ENCODE assay signal across 17 cellular contexts in the genomic region with DNA sequence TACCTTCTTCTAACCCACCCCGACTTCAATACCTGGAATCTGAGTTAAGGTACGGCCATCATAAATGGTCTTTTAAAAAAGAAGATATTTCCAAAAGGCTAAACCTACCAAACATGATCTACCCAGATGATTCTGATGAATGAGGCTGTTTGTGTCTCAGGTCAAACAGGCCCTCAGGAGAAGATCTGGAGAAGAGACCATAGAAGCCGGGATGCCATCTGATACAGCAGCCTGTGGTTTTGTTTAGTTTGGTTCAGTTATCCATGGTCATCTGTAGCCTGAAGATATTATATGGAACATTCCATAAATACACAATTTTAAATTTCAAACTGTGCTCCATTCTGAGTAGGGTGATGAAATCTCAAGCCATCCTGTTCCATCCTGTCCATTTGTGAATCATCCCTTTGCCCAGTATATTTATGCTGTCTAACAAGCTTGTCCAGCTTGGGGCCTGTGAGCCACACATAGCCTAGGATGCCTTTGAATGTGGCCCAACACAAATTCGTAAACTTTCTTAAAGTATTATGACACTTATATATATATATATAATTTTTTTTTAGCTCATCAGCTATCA. TPM values are rescaled to one million over a fixed set of nuclear protein-coding genes. Genes with fewer than 3 reads are reported as not detected.
DNase-seq lines count a peak whose midpoint lies in the region; ATAC-seq and TF ChIP-seq lines count a peak whose summit lies in the region.
"Had no signal": no experiment of that assay in that cellular context is flagged by ENCODE, and none has a peak within 500 bp of the region (broad histone marks: within the 10 kb centered on the region; RNA-seq: fewer than 3 reads in every experiment).

No MANE protein-coding gene starts in this region.

- POLR2A ChIA-PET in CD8-positive, alpha-beta T cell (lab: Charles Lee) = no interaction called here

- DNase-seq in EL (peak; percentile 70), RKO (ENCODE audit: low spot score) (peak; percentile 46), epidermal melanocyte (ENCODE audit: insufficient read length, low spot score) (peak; percentile 23), osteoblast (ENCODE audit: insufficient read length, low spot score, missing footprints) (no peak), upper lobe of right lung (no peak), SHP77 (lab: John Stamatoyannopoulos, UW) (no peak), caudate nucleus (lab: John Stamatoyannopoulos, UW) (no peak)
- DNase-seq in CD8-positive, alpha-beta T cell = no peak
- DNase-seq: activated CD4-positive, alpha-beta T cell treated with anti-CD3 and anti-CD28 coated beads, Interleukin-2, amount 50 U/mL, for 48 hours; AML-193; colonic mucosa; NCI-H1105; stimulated activated naive CD8-positive, alpha-beta T cell treated with anti-CD3 and anti-CD28 coated beads, Interleukin-15, amount 100 ng/mL, for 72 hours had no signal

- no peak overlapping the region for H3K4me3 Mint-ChIP-seq in CD8-positive, alpha-beta T cell
- H3K4me3 Mint-ChIP-seq: activated T-helper 1 cell treated with anti-CD3 and anti-CD28 coated beads, Interleukin-12 subunit alpha, Interleukin-12 subunit beta, Interleukin-2, Interleukin-4 antibody, amounts not matched to agents 30 ng/mL and 10 ng/mL and 1 ng/mL, durations not matched to agents 14 hours and 24 hours and 36 hours; IgD-negative memory B cell; stimulated activated naive CD8-positive, alpha-beta T cell treated with anti-CD3 and anti-CD28 coated beads, Interleukin-15, amount 100 ng/mL, for 72 hours had no signal

- H3K4me3 ChIP-seq in osteoblast (ENCODE audit: insufficient read depth, low read length) (no peak overlapping the region), upper lobe of right lung (no peak overlapping the region)
- no peak overlapping the region for H3K4me3 ChIP-seq in CD8-positive, alpha-beta T cell (ENCODE audit: low read depth, low read length)
- H3K4me3 ChIP-seq: colonic mucosa, hepatocyte, SJCRH30 had no signal

- H3K27ac ChIP-seq in osteoblast (ENCODE audit: low read depth, low read length) (no peak overlapping the region), upper lobe of right lung (no peak overlapping the region), caudate nucleus (ENCODE audit: low read depth, low read length) (no peak overlapping the region)
- H3K27ac ChIP-seq in CD8-positive, alpha-beta T cell (ENCODE audit: low read depth, low read length) = no peak overlapping the region
- H3K27ac ChIP-seq: colonic mucosa, hepatocyte, SJCRH30 had no signal

- intact Hi-C loops in upper lobe of right lung (cut with DNase I) = no loop called here
- intact Hi-C loops in CD8-positive, alpha-beta T cell (cut with DNase I, micrococcal nuclease) = no loop called here

- peaks cover 7% of the 10 kb centered on the region for H3K4me1 Mint-ChIP-seq in CD8-positive, alpha-beta T cell (ENCODE audit: low read depth)

- CTCF ChIA-PET in CD8-positive, alpha-beta T cell (lab: Charles Lee) = no interaction called here

- H3K4me1 ChIP-seq in osteoblast (ENCODE audit: insufficient read depth, low read length) (peaks cover 8% of the 10 kb centered on the region), upper lobe of right lung (no peaks in the 10 kb centered on the region)
- no peaks in the 10 kb centered on the region for H3K4me1 ChIP-seq in CD8-positive, alpha-beta T cell (ENCODE audit: insufficient read depth, low read length)
- H3K4me1 ChIP-seq: colonic mucosa had no signal

- no peak for TF ChIP-seq CTCF in osteoblast (IDR thresholded peaks at IDR 0.05; ENCODE audit: extremely low read depth, low read depth, low read length)
- no peak for TF ChIP-seq CTCF in upper lobe of right lung (IDR thresholded peaks at IDR 0.05)
- no peak for TF ChIP-seq CTCF in CD8-positive, alpha-beta T cell (IDR thresholded peaks at IDR 0.05)

- no peak for ATAC-seq in upper lobe of right lung
- no peak for ATAC-seq in CD8-positive, alpha-beta T cell
- ATAC-seq: stimulated activated naive CD8-positive, alpha-beta T cell treated with anti-CD3 and anti-CD28 coated beads, Interleukin-15, amount 100 ng/mL, for 72 hours had no signal

- H3K36me3 ChIP-seq in osteoblast (ENCODE audit: insufficient read depth, low read length) (no peaks in the 10 kb centered on the region), upper lobe of right lung (no peaks in the 10 kb centered on the region)
- H3K36me3 ChIP-seq in CD8-positive, alpha-beta T cell (ENCODE audit: insufficient read depth, low read length) = no peaks in the 10 kb centered on the region
- H3K36me3 ChIP-seq: colonic mucosa, SJCRH30 had no signal

- no peak overlapping the region for H3K27ac Mint-ChIP-seq in CD8-positive, alpha-beta T cell
- H3K27ac Mint-ChIP-seq: activated T-helper 1 cell treated with anti-CD3 and anti-CD28 coated beads, Interleukin-12 subunit alpha, Interleukin-12 subunit beta, Interleukin-2, Interleukin-4 antibody, amounts not matched to agents 30 ng/mL and 10 ng/mL and 1 ng/mL, durations not matched to agents 14 hours and 24 hours and 36 hours; IgD-negative memory B cell; stimulated activated naive CD8-positive, alpha-beta T cell treated with anti-CD3 and anti-CD28 coated beads, Interleukin-15, amount 100 ng/mL, for 72 hours had no signal

- H4K20me1 ChIP-seq in osteoblast (ENCODE audit: insufficient read depth, low read length) = no peaks in the 10 kb centered on the region

- no peak overlapping the region for H3K4me2 ChIP-seq in osteoblast (ENCODE audit: insufficient read depth, low read length)
- H3K4me2 ChIP-seq: hepatocyte had no signal

- no peaks in the 10 kb centered on the region for H3K79me2 ChIP-seq in osteoblast (ENCODE audit: insufficient read depth, low read length)

- H3K27me3 ChIP-seq in osteoblast (ENCODE audit: insufficient read depth, low read length) = no peaks in the 10 kb centered on the region
- H3K27me3 ChIP-seq in upper lobe of right lung = peaks cover 2% of the 10 kb centered on the region
- peaks cover 12% of the 10 kb centered on the region for H3K27me3 ChIP-seq in CD8-positive, alpha-beta T cell (ENCODE audit: insufficient read depth, low read length)
- H3K27me3 ChIP-seq: colonic mucosa, hepatocyte, SJCRH30 had no signal

- peaks cover 49% of the 10 kb centered on the region for H3K27me3 Mint-ChIP-seq in CD8-positive, alpha-beta T cell (ENCODE audit: low read depth)

- H3K36me3 Mint-ChIP-seq in CD8-positive, alpha-beta T cell = no peaks in the 10 kb centered on the region

- H2AFZ ChIP-seq in osteoblast (ENCODE audit: low read length) = peak overlapping the region; percentile 4
- H2AFZ ChIP-seq: hepatocyte had no signal

- H3K9me3 Mint-ChIP-seq in CD8-positive, alpha-beta T cell = no peaks in the 10 kb centered on the region
- H3K9me3 Mint-ChIP-seq: activated T-helper 1 cell treated with anti-CD3 and anti-CD28 coated beads, Interleukin-12 subunit alpha, Interleukin-12 subunit beta, Interleukin-2, Interleukin-4 antibody, amounts not matched to agents 30 ng/mL and 10 ng/mL and 1 ng/mL, durations not matched to agents 14 hours and 24 hours and 36 hours; stimulated activated naive CD8-positive, alpha-beta T cell treated with anti-CD3 and anti-CD28 coated beads, Interleukin-15, amount 100 ng/mL, for 72 hours had no signal

- H3K9me3 ChIP-seq in osteoblast (ENCODE audit: low read depth, low read length) (no peaks in the 10 kb centered on the region), upper lobe of right lung (no peaks in the 10 kb centered on the region)
- no peaks in the 10 kb centered on the region for H3K9me3 ChIP-seq in CD8-positive, alpha-beta T cell (ENCODE audit: low read length)
- H3K9me3 ChIP-seq: colonic mucosa, SJCRH30 had no signal

RNA-seq across cellular contexts. Expression of a gene that starts 4.0 kb away (rescaled TPM):
- 10.0 and 12.3 TPM in 2 replicates for total RNA-seq in osteoblast
- total RNA-seq in upper lobe of right lung = 7.2 TPM
- not detected for total RNA-seq in CD8-positive, alpha-beta T cell
- total RNA-seq: activated T-helper 1 cell treated with anti-CD3 and anti-CD28 coated beads, Interleukin-12 subunit alpha, Interleukin-12 subunit beta, Interleukin-2, Interleukin-4 antibody, amounts not matched to agents 30 ng/mL and 10 ng/mL and 1 ng/mL, durations not matched to agents 14 hours and 24 hours and 36 hours had no signal

Comparison
In these comparisons a context has a peak if more than half of its experiments do, and no peak if none do; other contexts are left out.
1. DNase-seq: peak in EL (single experiment), RKO (single experiment) and epidermal melanocyte (single experiment); none in osteoblast (single experiment), upper lobe of right lung (single experiment), SHP77 (0 of 2), CD8-positive, alpha-beta T cell (0 of 7) and caudate nucleus (0 of 61).